In genomic region chr17:43360376-43360738, GRCh38 we compare ENCODE assay signal across 8 cellular contexts. TPM values are rescaled to one million over a fixed set of nuclear protein-coding genes. Genes with fewer than 3 reads are reported as not detected.
DNase-seq lines count a peak whose midpoint lies in the region; ATAC-seq and TF ChIP-seq lines count a peak whose summit lies in the region.

No MANE protein-coding gene starts in this region.

- 21 to 50% methylated on average over 18 of the region's 18 CpGs for WGBS in sigmoid colon, 2 donors

- H3K9me3 Mint-ChIP-seq in activated naive CD4-positive, alpha-beta T cell treated with anti-CD3 and anti-CD28 coated beads, Interleukin-2, amount 50 U/mL, for 72 hours = no peaks in the 10 kb centered on the region

- POLR2A ChIA-PET in AG04450 (lab: Yijun Ruan, JAX) = interaction anchor here (0.8 to 2.3 kb wide), 11 partner anchors 9 to 123 kb away, joined by 3 to 39 read pairs (median 6); partner anchors contain the start of genes ARL4D and DHX8

- TF ChIP-seq CTCF in AG04450 (IDR thresholded peaks at IDR 0.05; ENCODE audit: low read depth, low read length) (no peak), left ventricle myocardium inferior (IDR thresholded peaks at IDR 0.05; ENCODE audit: borderline replicate concordance) (no peak), sigmoid colon (IDR thresholded peaks at IDR 0.05) (no peak)

- H3K4me1 ChIP-seq in SJSA1 (replicated peaks) = peaks cover 34% of the 10 kb centered on the region
- H3K4me1 ChIP-seq in left ventricle myocardium inferior = peaks cover 24% of the 10 kb centered on the region
- peaks cover 0 to 18% (median 15%) of the 10 kb centered on the region in 4 donors for H3K4me1 ChIP-seq in sigmoid colon

- H3K27ac Mint-ChIP-seq in activated naive CD4-positive, alpha-beta T cell treated with anti-CD3 and anti-CD28 coated beads, Interleukin-2, amount 50 U/mL, for 72 hours = peak overlapping the region; percentile 100

- peaks cover 5% of the 10 kb centered on the region; the same call in 1 of the 2 replicates for H3K36me3 ChIP-seq in SJSA1
- H3K36me3 ChIP-seq in left ventricle myocardium inferior = no peaks in the 10 kb centered on the region
- H3K36me3 ChIP-seq in sigmoid colon = no peaks in the 10 kb centered on the region

- H3K9me3 ChIP-seq in AG04450 (ENCODE audit: control insufficient read depth, insufficient read depth, low read length) = peaks cover 8% of the 10 kb centered on the region
- no peaks in the 10 kb centered on the region; the same call in 1 of the 2 replicates for H3K9me3 ChIP-seq in SJSA1 (replicated peaks)
- H3K9me3 ChIP-seq in left ventricle myocardium inferior (replicated peaks) = no peaks in the 10 kb centered on the region
- H3K9me3 ChIP-seq in sigmoid colon = no peaks in the 10 kb centered on the region

- TF ChIP-seq EP300 in sigmoid colon (IDR thresholded peaks at IDR 0.05) = peak; percentile 82 to 90 (median 86)

- H3K27me3 ChIP-seq in AG04450 (ENCODE audit: control insufficient read depth, insufficient read depth, low read length) = no peaks in the 10 kb centered on the region
- H3K27me3 ChIP-seq in SJSA1 (replicated peaks) = no peaks in the 10 kb centered on the region; the same call in 1 of the 2 replicates
- H3K27me3 ChIP-seq in left ventricle myocardium inferior (ENCODE audit: low read depth) = no peaks in the 10 kb centered on the region
- no peaks in the 10 kb centered on the region for H3K27me3 ChIP-seq in sigmoid colon

- DNase-seq in AG04450 (ENCODE audit: low read depth, low spot score) (no peak), KG1 (lab: John Stamatoyannopoulos, UW) (peak; percentile 93), SJSA1 (ENCODE audit: low read depth in 1 of 2, low spot score in 2 of 2) (peak in 1 of 2 experiments; percentile 86), left ventricle myocardium inferior (no peak), sigmoid colon (peak; percentile 88), UCSD-AML1 (lab: John Stamatoyannopoulos, UW; ENCODE audit: unreplicated experiment) (no peak)
- DNase-seq in activated naive CD4-positive, alpha-beta T cell treated with anti-CD3 and anti-CD28 coated beads, Interleukin-2, amount 50 U/mL, for 72 hours (ENCODE audit: low spot score in 2 of 2) = peak in 1 of 2 donors; percentile 84

- CTCF ChIA-PET in AG04450 (lab: Charles Lee) = interaction anchor here (2.2 kb wide), 1 partner anchor 124 kb away, joined by 6 read pairs; the partner anchor contains the start of gene DHX8

- ATAC-seq in GM19351 (IDR thresholded peaks at IDR 0.05; ENCODE audit: unreplicated experiment) = peak; percentile 26
- peak; percentile 62 to 74 for ATAC-seq in activated naive CD4-positive, alpha-beta T cell treated with anti-CD3 and anti-CD28 coated beads, Interleukin-2, amount 50 U/mL, for 72 hours

- peaks cover 0 to 17% of the 10 kb centered on the region in 2 donors for H3K36me3 Mint-ChIP-seq in activated naive CD4-positive, alpha-beta T cell treated with anti-CD3 and anti-CD28 coated beads, Interleukin-2, amount 50 U/mL, for 72 hours

- peak overlapping the region; percentile 58 for H3K4me3 ChIP-seq in AG04450 (ENCODE audit: low read depth, low read length)
- H3K4me3 ChIP-seq in SJSA1 = peak overlapping the region; percentile 40
- peak overlapping the region; percentile 77 for H3K4me3 ChIP-seq in left ventricle myocardium inferior
- peak overlapping the region; percentile 55 to 67 (median 58) for H3K4me3 ChIP-seq in sigmoid colon

- peak in 1 of 2 donors; percentile 75 for TF ChIP-seq POLR2A in sigmoid colon (IDR thresholded peaks at IDR 0.05)

- H3K27ac ChIP-seq in AG04450 (ENCODE audit: low read depth, low read length) (peak overlapping the region; percentile 87), SJSA1 (peak overlapping the region; percentile 100), left ventricle myocardium inferior (replicated peaks) (peak overlapping the region; percentile 98), sigmoid colon (peak overlapping the region; percentile 90 to 95 (median 92))

- intact Hi-C loops in left ventricle myocardium inferior (cut with micrococcal nuclease) = no loop called here
- intact Hi-C loops in sigmoid colon (cut with DNase I) = loop anchor here (2.0 kb wide), 1 partner anchor 28 kb away; no protein-coding TSS in a partner anchor

RNA-seq across cellular contexts. Expression of gene ARL4D, which starts 38.4 kb away (rescaled TPM):
- 15.0 and 16.5 TPM in 2 replicates for polyA plus RNA-seq in AG04450 (2011; rRNA removed)
- 14.9 and 15.4 TPM in 2 replicates for polyA minus RNA-seq in AG04450 (2011; rRNA and poly(A)+ RNA removed)
- 21.2 and 28.0 TPM in 2 replicates for total RNA-seq in SJSA1 (2014; rRNA removed; shearing (Covaris generic))
- total RNA-seq in activated naive CD4-positive, alpha-beta T cell treated with anti-CD3 and anti-CD28 coated beads, Interleukin-2, amount 50 U/mL, for 72 hours = 1 to 10 TPM; 2.1 to 3.6 TPM
- total RNA-seq in left ventricle myocardium inferior = 7.1 TPM
- 10 to 100 TPM; 18.6 to 52.1 (median 31.4) TPM for total RNA-seq in sigmoid colon
- 1 to 10 TPM; 1.4 to 8.9 (median 4.8) TPM for polyA plus RNA-seq in sigmoid colon

Comparison
In these comparisons a context has a peak if more than half of its experiments do, and no peak if none do; other contexts are left out.
1. DNase-seq: peak in KG1 (single experiment) and sigmoid colon (single experiment); none in AG04450 (single experiment), left ventricle myocardium inferior (single experiment) and UCSD-AML1 (single experiment).
2. Peak in every context shown above with its lines, with median percentiles within 50 percentile points of each other: H3K27ac ChIP-seq and H3K4me3 ChIP-seq.